1 cellular context compared by ENCODE assay signal in the genomic region with DNA sequence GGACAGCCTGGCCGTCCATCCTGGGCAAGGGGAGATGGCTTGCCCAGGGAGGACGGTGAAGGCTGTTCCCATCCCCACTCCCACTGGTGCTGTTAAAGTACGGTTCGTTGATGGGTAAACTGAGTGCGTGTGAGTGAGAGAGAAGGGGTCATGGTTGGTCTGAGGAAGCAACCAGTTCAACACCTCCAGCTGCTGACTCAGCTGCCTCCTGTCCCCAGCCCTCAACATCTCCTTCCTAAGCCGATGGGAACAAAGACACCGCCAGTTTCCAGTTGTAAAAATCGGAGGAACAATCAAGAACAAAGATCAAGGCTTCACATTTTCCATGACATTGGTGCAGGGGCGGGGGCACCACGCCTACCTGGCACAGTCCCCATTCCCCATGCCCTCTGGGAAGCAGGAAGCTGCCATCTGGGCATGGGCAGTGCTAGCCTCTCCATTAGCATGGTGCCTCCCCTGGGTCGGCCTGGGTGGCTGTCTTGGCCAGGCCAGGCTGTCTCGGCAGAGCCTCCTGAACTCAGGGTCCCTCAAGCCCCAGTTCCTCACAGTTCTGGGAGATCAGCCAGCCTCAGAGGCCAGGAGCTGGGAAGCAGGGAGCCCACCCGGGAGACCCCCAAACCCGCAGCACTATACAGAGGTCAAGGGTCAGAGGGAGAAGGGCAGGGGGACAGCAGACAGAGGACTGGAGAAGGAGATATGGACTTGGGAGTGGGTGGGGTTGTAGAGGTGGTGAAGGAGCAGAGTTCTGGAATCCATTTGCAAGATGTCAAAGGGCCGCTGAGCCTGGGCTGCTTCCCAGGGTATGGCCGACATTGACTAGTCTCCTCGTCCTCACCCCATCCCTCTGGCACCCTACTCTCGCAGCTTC.
TF ChIP-seq lines count a peak whose summit lies in the region.

No MANE protein-coding gene starts in this region.

TF ChIP-seq in HepG2, 621 proteins besides CTCF, POLR2A, EP300 and RAD21 (continued from another document):
- TF ChIP-seq SNAPC4 (CRISPR knock-in tag; IDR thresholded peaks at IDR 0.05) (no peak), NFKB2 (CRISPR knock-in tag; IDR thresholded peaks at IDR 0.05; ENCODE audit: borderline replicate concordance) (no peak), ZNF615 (CRISPR knock-in tag; IDR thresholded peaks at IDR 0.05; ENCODE audit: borderline replicate concordance) (no peak), RAD51 (IDR thresholded peaks at IDR 0.05; ENCODE audit: borderline replicate concordance) (no peak), SUZ12 (IDR thresholded peaks at IDR 0.05; ENCODE audit: low read depth, low read length) (no peak), ADNP (CRISPR knock-in tag; IDR thresholded peaks at IDR 0.05) (no peak), ZNF878 (CRISPR knock-in tag; IDR thresholded peaks at IDR 0.05) (no peak), ETV6 (CRISPR knock-in tag; conservative IDR thresholded peaks at IDR 0.05) (no peak)
- TF ChIP-seq, protein P1, sequence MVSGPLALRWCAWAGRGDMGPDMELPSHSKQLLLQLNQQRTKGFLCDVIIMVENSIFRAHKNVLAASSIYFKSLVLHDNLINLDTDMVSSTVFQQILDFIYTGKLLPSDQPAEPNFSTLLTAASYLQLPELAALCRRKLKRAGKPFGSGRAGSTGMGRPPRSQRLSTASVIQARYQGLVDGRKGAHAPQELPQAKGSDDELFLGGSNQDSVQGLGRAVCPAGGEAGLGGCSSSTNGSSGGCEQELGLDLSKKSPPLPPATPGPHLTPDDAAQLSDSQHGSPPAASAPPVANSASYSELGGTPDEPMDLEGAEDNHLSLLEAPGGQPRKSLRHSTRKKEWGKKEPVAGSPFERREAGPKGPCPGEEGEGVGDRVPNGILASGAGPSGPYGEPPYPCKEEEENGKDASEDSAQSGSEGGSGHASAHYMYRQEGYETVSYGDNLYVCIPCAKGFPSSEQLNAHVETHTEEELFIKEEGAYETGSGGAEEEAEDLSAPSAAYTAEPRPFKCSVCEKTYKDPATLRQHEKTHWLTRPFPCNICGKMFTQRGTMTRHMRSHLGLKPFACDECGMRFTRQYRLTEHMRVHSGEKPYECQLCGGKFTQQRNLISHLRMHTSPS (CRISPR knock-in tag; IDR thresholded peaks at IDR 0.05; ENCODE audit: low read depth), result peak; percentile 32; the same call in 1 of the 2 replicates
